In genomic region chr10:79149662-79150443, GRCh38 we compare ENCODE assay signal across 8 cellular contexts.
DNase-seq lines count a peak whose midpoint lies in the region; ATAC-seq, FAIRE-seq and TF ChIP-seq lines count a peak whose summit lies in the region.

No MANE protein-coding gene starts in this region.

- no peak for TF ChIP-seq POLR2A in HepG2 (IDR thresholded peaks at IDR 0.05; ENCODE audit: insufficient read depth in 1 of 2, low read depth in 2 of 2, low read length in 2 of 2)

- H3K27me3 ChIP-seq in HepG2 (ENCODE audit: control insufficient read depth in 1 of 2, insufficient read depth in 2 of 2, low read length in 2 of 2): no peaks in the 10 kb centered on the region

- in situ Hi-C loops in HepG2 (cut with HindIII; ENCODE audit: extremely low pct_ligation_motif_present, low pct_unique_long_range_greater_than_20kb): no loop called here

- TF ChIP-seq RAD21 in HepG2 (CRISPR knock-in tag; IDR thresholded peaks at IDR 0.05): no peak

- H3K9ac ChIP-seq in HepG2 (ENCODE audit: insufficient read depth, low read depth, low read length): no peak overlapping the region

- no peak overlapping the region for H2AFZ ChIP-seq in HepG2 (ENCODE audit: low read length)

- CTCF ChIA-PET in MCF 10A (lab: Yijun Ruan, JAX): interaction anchor here (0.9 to 1.3 kb wide), 3 partner anchors 46 to 1101 kb away, joined by 3 to 6 read pairs (median 3); no protein-coding TSS in a partner anchor
- CTCF ChIA-PET in HepG2 (lab: Yijun Ruan, JAX; ENCODE audit: low intra/inter-chr PET ratio, low total read pairs): no interaction called here

- no peaks in the 10 kb centered on the region for H3K27me3 Mint-ChIP-seq in MCF 10A (ENCODE audit: insufficient read depth, unreplicated experiment)

- intact Hi-C loops in MCF 10A (cut with micrococcal nuclease): loop anchor here (2.0 to 5.0 kb wide), 3 partner anchors 35 to 45 kb away; no protein-coding TSS in a partner anchor
- intact Hi-C loops in HepG2 (cut with micrococcal nuclease; ENCODE audit: unreplicated experiment): no loop called here

- no peaks in the 10 kb centered on the region for H3K9me3 ChIP-seq in HepG2 (ENCODE audit: low read length)

- H3K4me3 ChIP-seq in HepG2 (replicated peaks in 1 of 3; ENCODE audit: insufficient read depth in 1 of 3, low read depth in 2 of 3, low read length in 3 of 3): no peak overlapping the region

- H3K27ac ChIP-seq in HepG2 (ENCODE audit: extremely low read length, insufficient read depth, low read length): no peak overlapping the region

- H3K9me3 Mint-ChIP-seq in MCF 10A (ENCODE audit: unreplicated experiment): no peaks in the 10 kb centered on the region

- H3K4me3 Mint-ChIP-seq in MCF 10A (ENCODE audit: unreplicated experiment): peak overlapping the region; percentile 16

- peak; percentile 84 for ATAC-seq in HG03135 (IDR thresholded peaks at IDR 0.05; ENCODE audit: unreplicated experiment)
- peak; percentile 9; the same call in 2 of the 3 replicates for ATAC-seq in HepG2

- peaks cover 11% of the 10 kb centered on the region for H4K20me1 ChIP-seq in HepG2 (ENCODE audit: insufficient read depth, low read length)

- no peak overlapping the region for H3K4me2 ChIP-seq in HepG2 (ENCODE audit: low read depth, low read length)

- H3K4me1 Mint-ChIP-seq in MCF 10A (ENCODE audit: insufficient read depth, unreplicated experiment): peaks cover 45% of the 10 kb centered on the region

- FAIRE-seq in HepG2 (lab: Jason Lieb, UNC): no peak

- H3K36me3 ChIP-seq in HepG2 (replicated peaks in 1 of 2; ENCODE audit: control insufficient read depth in 1 of 2, insufficient read depth in 2 of 2, low read length in 2 of 2): peaks cover 27 to 62% of the 10 kb centered on the region in 2 experiments

- H3K4me1 ChIP-seq in HepG2 (ENCODE audit: insufficient read depth, low read length): peaks cover 61% of the 10 kb centered on the region

- POLR2A ChIA-PET in MCF 10A (lab: Yijun Ruan, JAX): interaction anchor here (0.7 to 1.4 kb wide), 4 partner anchors 14 to 81 kb away, joined by 3 to 4 read pairs (median 4); no protein-coding TSS in a partner anchor
- POLR2A ChIA-PET in HepG2 (lab: Yijun Ruan, JAX): interaction anchor here (2.2 kb wide), 1 partner anchor 8 kb away, joined by 8 read pairs; no protein-coding TSS in a partner anchor

- H3K36me3 Mint-ChIP-seq in MCF 10A (ENCODE audit: insufficient read depth, unreplicated experiment): peaks cover 13% of the 10 kb centered on the region

- 89% methylated on average over 17 of the region's 27 CpGs for WGBS in HepG2 (ENCODE audit: low lambda C conversion rate)

- BruUV-seq in MCF 10A (replicated peaks; lab: Mats Ljungman, UMichigan): no TSS peak
- BruUV-seq in HepG2 (replicated peaks; lab: Mats Ljungman, UMichigan): no TSS peak

- TF ChIP-seq CTCF in MCF 10A (IDR thresholded peaks at IDR 0.05; ENCODE audit: unreplicated experiment) (no peak), HepG2 (CRISPR knock-in tag; IDR thresholded peaks at IDR 0.05) (no peak)

- TF ChIP-seq EP300 in HepG2 (IDR thresholded peaks at IDR 0.05; ENCODE audit: low read depth in 2 of 2, low read length in 2 of 2) (no peak), HepG2 (CRISPR knock-in tag; IDR thresholded peaks at IDR 0.05; ENCODE audit: borderline replicate concordance) (no peak)

- DNase-seq in NCI-H2029 (lab: John Stamatoyannopoulos, UW) (peak; percentile 47), NCI-H2029 treated with DMSO at 0.1 percent for 48 hours (lab: John Stamatoyannopoulos, UW) (no peak), SW 1271 (lab: John Stamatoyannopoulos, UW) (peak; percentile 62 to 82), MCF 10A (ENCODE audit: unreplicated experiment) (peak; percentile 97), HepG2 (ENCODE audit: low spot score) (no peak), NCI-H1694 (lab: John Stamatoyannopoulos, UW) (no peak)
- DNase-seq in stimulated activated CD8-positive, alpha-beta memory T cell treated with anti-CD3 and anti-CD28 coated beads, Interleukin-7, amount 100 ng/mL, for 24 hours (ENCODE audit: low read depth): peak; percentile 9

- H3K79me2 ChIP-seq in HepG2 (ENCODE audit: insufficient read depth, low read length): peaks cover 3% of the 10 kb centered on the region

- H3K27ac Mint-ChIP-seq in MCF 10A (ENCODE audit: low read depth, unreplicated experiment): peak overlapping the region; percentile 77

TF ChIP-seq in HepG2, 621 proteins besides CTCF, POLR2A, EP300 and RAD21:
- TF ChIP-seq U2AF1 (optimal IDR thresholded peaks at IDR 0.05; ENCODE audit: low read depth, low read length) (no peak), ETV5 (CRISPR knock-in tag; IDR thresholded peaks at IDR 0.05; ENCODE audit: borderline replicate concordance) (0 out of 2 replicates have a peak, but pooled peaks have one; percentile 24), PATZ1 (CRISPR knock-in tag; IDR thresholded peaks at IDR 0.05) (peak; percentile 26; the same call in 1 of the 2 replicates), JUND (CRISPR knock-in tag; IDR thresholded peaks at IDR 0.05) (no peak), AGO2 (optimal IDR thresholded peaks at IDR 0.05; ENCODE audit: low read depth, low read length) (peak; percentile 62), SNAI1 (CRISPR knock-in tag; IDR thresholded peaks at IDR 0.05; ENCODE audit: borderline replicate concordance) (0 out of 2 replicates have a peak, but pooled peaks have one; percentile 28), ZBTB38 (CRISPR knock-in tag; IDR thresholded peaks at IDR 0.05) (peak; percentile 20; the same call in 1 of the 2 replicates)
- TF ChIP-seq, protein P1, sequence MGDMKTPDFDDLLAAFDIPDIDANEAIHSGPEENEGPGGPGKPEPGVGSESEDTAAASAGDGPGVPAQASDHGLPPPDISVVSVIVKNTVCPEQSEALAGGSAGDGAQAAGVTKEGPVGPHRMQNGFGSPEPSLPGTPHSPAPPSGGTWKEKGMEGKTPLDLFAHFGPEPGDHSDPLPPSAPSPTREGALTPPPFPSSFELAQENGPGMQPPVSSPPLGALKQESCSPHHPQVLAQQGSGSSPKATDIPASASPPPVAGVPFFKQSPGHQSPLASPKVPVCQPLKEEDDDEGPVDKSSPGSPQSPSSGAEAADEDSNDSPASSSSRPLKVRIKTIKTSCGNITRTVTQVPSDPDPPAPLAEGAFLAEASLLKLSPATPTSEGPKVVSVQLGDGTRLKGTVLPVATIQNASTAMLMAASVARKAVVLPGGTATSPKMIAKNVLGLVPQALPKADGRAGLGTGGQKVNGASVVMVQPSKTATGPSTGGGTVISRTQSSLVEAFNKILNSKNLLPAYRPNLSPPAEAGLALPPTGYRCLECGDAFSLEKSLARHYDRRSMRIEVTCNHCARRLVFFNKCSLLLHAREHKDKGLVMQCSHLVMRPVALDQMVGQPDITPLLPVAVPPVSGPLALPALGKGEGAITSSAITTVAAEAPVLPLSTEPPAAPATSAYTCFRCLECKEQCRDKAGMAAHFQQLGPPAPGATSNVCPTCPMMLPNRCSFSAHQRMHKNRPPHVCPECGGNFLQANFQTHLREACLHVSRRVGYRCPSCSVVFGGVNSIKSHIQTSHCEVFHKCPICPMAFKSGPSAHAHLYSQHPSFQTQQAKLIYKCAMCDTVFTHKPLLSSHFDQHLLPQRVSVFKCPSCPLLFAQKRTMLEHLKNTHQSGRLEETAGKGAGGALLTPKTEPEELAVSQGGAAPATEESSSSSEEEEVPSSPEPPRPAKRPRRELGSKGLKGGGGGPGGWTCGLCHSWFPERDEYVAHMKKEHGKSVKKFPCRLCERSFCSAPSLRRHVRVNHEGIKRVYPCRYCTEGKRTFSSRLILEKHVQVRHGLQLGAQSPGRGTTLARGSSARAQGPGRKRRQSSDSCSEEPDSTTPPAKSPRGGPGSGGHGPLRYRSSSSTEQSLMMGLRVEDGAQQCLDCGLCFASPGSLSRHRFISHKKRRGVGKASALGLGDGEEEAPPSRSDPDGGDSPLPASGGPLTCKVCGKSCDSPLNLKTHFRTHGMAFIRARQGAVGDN (CRISPR knock-in tag; IDR thresholded peaks at IDR 0.05): peak; percentile 45; the same call in 1 of the 2 replicates

Comparison
In these comparisons a context has a peak if more than half of its experiments do, and no peak if none do; other contexts are left out.
1. DNase-seq: peak in NCI-H2029 (single experiment), SW 1271 (2 of 2), MCF 10A (single experiment) and stimulated activated CD8-positive, alpha-beta memory T cell treated with anti-CD3 and anti-CD28 coated beads, Interleukin-7, amount 100 ng/mL, for 24 hours (single experiment); none in NCI-H2029 treated with DMSO at 0.1 percent for 48 hours (single experiment), HepG2 (single experiment) and NCI-H1694 (single experiment).